13 cellular contexts compared by ENCODE assay signal in genomic region chr13:32048816-32049215, GRCh38. TPM values are rescaled to one million over a fixed set of nuclear protein-coding genes. Genes with fewer than 3 reads are reported as not detected.
DNase-seq lines count a peak whose midpoint lies in the region; ATAC-seq and TF ChIP-seq lines count a peak whose summit lies in the region.
"Had no signal": no experiment of that assay in that cellular context is flagged by ENCODE, and none has a peak within 500 bp of the region (broad histone marks: within the 10 kb centered on the region; RNA-seq: fewer than 3 reads in every experiment).

No MANE protein-coding gene starts in this region.

- peaks cover 5% of the 10 kb centered on the region for H3K36me3 Mint-ChIP-seq in glutamatergic neuron (ENCODE audit: unreplicated experiment)
- no peaks in the 10 kb centered on the region for H3K36me3 Mint-ChIP-seq in activated T-cell treated with anti-CD3 and anti-CD28 coated beads, Interleukin-2, amount 50 U/mL, for 24 hours (ENCODE audit: low read depth)
- H3K36me3 Mint-ChIP-seq: CD8-positive, alpha-beta T cell had no signal

- H3K9ac ChIP-seq in BLaER1 (no peak overlapping the region), GM23248 (no peak overlapping the region)

- CTCF ChIA-PET in OCI-LY7 (lab: Charles Lee; ENCODE audit: unreplicated experiment) = no interaction called here

- TF ChIP-seq CTCF in OCI-LY7 (conservative IDR thresholded peaks at IDR 0.05; ENCODE audit: low read length) (no peak), glutamatergic neuron (IDR thresholded peaks at IDR 0.05; ENCODE audit: partially characterized antibody, unreplicated experiment) (no peak)

- no peaks in the 10 kb centered on the region for H3K36me3 ChIP-seq in BLaER1
- H3K36me3 ChIP-seq in GM23248 (ENCODE audit: low read depth) = no peaks in the 10 kb centered on the region
- H3K36me3 ChIP-seq in OCI-LY7 (ENCODE audit: insufficient read depth, low read length) = no peaks in the 10 kb centered on the region
- H3K36me3 ChIP-seq: vagina had no signal

- H3K27me3 Mint-ChIP-seq in glutamatergic neuron (ENCODE audit: unreplicated experiment) = peaks cover 9% of the 10 kb centered on the region
- peaks cover 6% of the 10 kb centered on the region for H3K27me3 Mint-ChIP-seq in activated T-cell treated with anti-CD3 and anti-CD28 coated beads, Interleukin-2, amount 50 U/mL, for 24 hours

- H2AFZ ChIP-seq in GM23248 (peak overlapping the region; percentile 19; the same call in 1 of the 2 replicates), OCI-LY7 (ENCODE audit: low read length) (no peak overlapping the region; the same call in 1 of the 2 replicates)

- in situ Hi-C loops in GM23248 (cut with MboI) = no loop called here

- no peaks in the 10 kb centered on the region for H3F3A ChIP-seq in GM23248 (ENCODE audit: insufficient read depth)

- H3K79me2 ChIP-seq in GM23248 (ENCODE audit: insufficient read depth) (no peaks in the 10 kb centered on the region), OCI-LY7 (ENCODE audit: insufficient read depth, low read depth, low read length) (no peaks in the 10 kb centered on the region)

- no peaks in the 10 kb centered on the region for H3K9me3 Mint-ChIP-seq in glutamatergic neuron (ENCODE audit: unreplicated experiment)
- no peaks in the 10 kb centered on the region for H3K9me3 Mint-ChIP-seq in activated T-cell treated with anti-CD3 and anti-CD28 coated beads, Interleukin-2, amount 50 U/mL, for 24 hours
- H3K9me3 Mint-ChIP-seq: CD8-positive, alpha-beta T cell had no signal

- H3K27ac Mint-ChIP-seq in glutamatergic neuron (ENCODE audit: unreplicated experiment) = peak overlapping the region; percentile 25
- H3K27ac Mint-ChIP-seq in activated T-cell treated with anti-CD3 and anti-CD28 coated beads, Interleukin-2, amount 50 U/mL, for 24 hours = no peak overlapping the region
- H3K27ac Mint-ChIP-seq: CD8-positive, alpha-beta T cell had no signal

- intact Hi-C loops in OCI-LY7 (cut with micrococcal nuclease; ENCODE audit: unreplicated experiment) = loop anchor here (10.0 kb wide), 1 partner anchor 376 kb away; the partner anchor contains the start of gene N4BP2L1

- H4K20me1 ChIP-seq in BLaER1 (no peaks in the 10 kb centered on the region), GM23248 (ENCODE audit: insufficient read depth) (no peaks in the 10 kb centered on the region), OCI-LY7 (ENCODE audit: insufficient read depth, low read length) (no peaks in the 10 kb centered on the region)

- H3K4me1 ChIP-seq in BLaER1 = peaks cover 33% of the 10 kb centered on the region
- H3K4me1 ChIP-seq in GM23248 (ENCODE audit: insufficient read depth) = peaks cover 22% of the 10 kb centered on the region
- peaks cover 32% of the 10 kb centered on the region for H3K4me1 ChIP-seq in OCI-LY7 (ENCODE audit: insufficient read depth, low read length, poor library complexity, severe bottlenecking)

- H3K4me1 Mint-ChIP-seq in glutamatergic neuron (ENCODE audit: low read depth, unreplicated experiment) = peaks cover 10% of the 10 kb centered on the region
- H3K4me1 Mint-ChIP-seq in activated T-cell treated with anti-CD3 and anti-CD28 coated beads, Interleukin-2, amount 50 U/mL, for 24 hours (ENCODE audit: low read depth) = peaks cover 32% of the 10 kb centered on the region

- BruUV-seq in OCI-LY7 (replicated peaks; lab: Mats Ljungman, UMichigan) = no TSS peak

- no peak overlapping the region for H3K4me3 ChIP-seq in BLaER1
- no peak overlapping the region for H3K4me3 ChIP-seq in GM23248
- H3K4me3 ChIP-seq in OCI-LY7 (ENCODE audit: low read depth, low read length, poor library complexity, severe bottlenecking) = no peak overlapping the region
- H3K4me3 ChIP-seq: vagina had no signal

- H3K27ac ChIP-seq in BLaER1 = no peak overlapping the region
- H3K27ac ChIP-seq in GM23248 = no peak overlapping the region
- H3K27ac ChIP-seq in OCI-LY7 (ENCODE audit: low read depth, low read length, poor library complexity, severe bottlenecking) = no peak overlapping the region
- H3K27ac ChIP-seq: vagina had no signal

- DNase-seq in GM23248 (peak; percentile 13), OCI-LY7 (ENCODE audit: low spot score) (no peak), glutamatergic neuron (no peak), nucleus accumbens (lab: John Stamatoyannopoulos, UW) (no peak)
- no peak for DNase-seq in stimulated activated CD8-positive, alpha-beta memory T cell treated with anti-CD3 and anti-CD28 coated beads, Interleukin-4, amount 100 ng/mL, for 48 hours
- DNase-seq in activated T-cell treated with anti-CD3 and anti-CD28 coated beads, Interleukin-2, amount 50 U/mL, for 24 hours = no peak
- DNase-seq: CD8-positive, alpha-beta T cell; erythroblast; NCI-H1417 treated with DMSO at 0.1 percent for 48 hours; T1000 had no signal

- no peaks in the 10 kb centered on the region for H3K9me2 ChIP-seq in GM23248 (ENCODE audit: insufficient read depth)
- H3K9me2 ChIP-seq in OCI-LY7 (ENCODE audit: insufficient read depth, low read length) = no peaks in the 10 kb centered on the region

- POLR2A ChIA-PET in OCI-LY7 (lab: Charles Lee) = no interaction called here

- H3K4me2 ChIP-seq in BLaER1 (peak overlapping the region; percentile 35), GM23248 (ENCODE audit: unreplicated experiment) (no peak overlapping the region), OCI-LY7 (ENCODE audit: low read length) (0 out of 2 replicates have a peak overlapping the region, but pooled peaks have one; percentile 21)

- H3K27me3 ChIP-seq in BLaER1 (no peaks in the 10 kb centered on the region), GM23248 (replicated peaks; ENCODE audit: insufficient read depth) (no peaks in the 10 kb centered on the region)
- H3K27me3 ChIP-seq: vagina had no signal

- no peak overlapping the region for H3K4me3 Mint-ChIP-seq in glutamatergic neuron (ENCODE audit: unreplicated experiment)
- no peak overlapping the region for H3K4me3 Mint-ChIP-seq in activated T-cell treated with anti-CD3 and anti-CD28 coated beads, Interleukin-2, amount 50 U/mL, for 24 hours
- H3K4me3 Mint-ChIP-seq: CD8-positive, alpha-beta T cell had no signal

- H3K9me3 ChIP-seq in BLaER1 (no peaks in the 10 kb centered on the region), GM23248 (ENCODE audit: low read depth) (no peaks in the 10 kb centered on the region), OCI-LY7 (ENCODE audit: low read length) (no peaks in the 10 kb centered on the region)
- H3K9me3 ChIP-seq: vagina had no signal

- ATAC-seq in GM19397 (IDR thresholded peaks at IDR 0.05; ENCODE audit: unreplicated experiment) = no peak
- ATAC-seq: CD8-positive, alpha-beta T cell had no signal

RNA-seq across cellular contexts. Expression of gene FRY, which starts 17.2 kb away (rescaled TPM):
- 3.4 and 4.3 TPM in 2 replicates for total RNA-seq in GM23248 (2014; rRNA removed; shearing (Covaris generic))
- 2.2 and 2.3 TPM in 2 replicates for polyA plus RNA-seq in GM23248 (2016; fragmentation: Nextera tagmentation; extraction: Ambion mirVana)
- 3.0 and 7.1 TPM in 2 replicates for total RNA-seq in OCI-LY7 (2014; rRNA removed; shearing (Covaris generic))
- total RNA-seq in OCI-LY7 (2022) (6.2 and 7.0 TPM in 2 replicates), glutamatergic neuron (ENCODE audit: unreplicated experiment) (83.6 TPM)

Comparison
In these comparisons a context has a peak if more than half of its experiments do, and no peak if none do; other contexts are left out.
1. RNA of gene FRY, which starts 17.2 kb away (total RNA-seq): 83.6 TPM in glutamatergic neuron (single experiment); 3.0 to 7.1 TPM in OCI-LY7 and 3.4 to 4.3 TPM in GM23248; every median in the first group is over 10 times any median in the second.